ENCODE assay signal across 3 cellular contexts in the genomic region with DNA sequence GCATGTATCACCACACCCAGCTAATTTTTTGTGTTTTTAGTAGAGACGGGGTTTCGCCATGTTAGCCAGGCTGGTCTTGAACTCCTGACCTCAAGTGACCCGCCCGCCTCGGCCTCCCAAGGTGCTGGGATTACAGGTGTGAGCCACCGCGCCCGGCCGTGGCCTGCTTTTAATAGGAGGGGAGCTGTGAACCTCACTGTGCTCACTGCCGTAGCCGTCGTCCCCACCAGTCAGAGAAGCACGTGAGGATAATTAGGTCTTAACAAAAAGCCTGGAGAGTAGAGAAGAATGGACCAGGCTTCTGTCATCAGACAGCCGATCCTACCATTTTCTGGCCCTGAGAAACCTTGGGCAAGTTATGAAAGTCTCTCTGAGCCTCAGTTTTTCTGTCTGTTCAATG. TPM values are rescaled to one million over a fixed set of nuclear protein-coding genes. Genes with fewer than 3 reads are reported as not detected.
"Had no signal": no experiment of that assay in that cellular context is flagged by ENCODE, and none has a peak within 500 bp of the region (broad histone marks: within the 10 kb centered on the region; RNA-seq: fewer than 3 reads in every experiment).

No MANE protein-coding gene starts in this region.

RNA-seq across cellular contexts. Expression of a gene that starts 42.9 kb away (rescaled TPM):
- total RNA-seq: suprapubic skin, thoracic aorta, vagina had no signal
